In the genomic region with DNA sequence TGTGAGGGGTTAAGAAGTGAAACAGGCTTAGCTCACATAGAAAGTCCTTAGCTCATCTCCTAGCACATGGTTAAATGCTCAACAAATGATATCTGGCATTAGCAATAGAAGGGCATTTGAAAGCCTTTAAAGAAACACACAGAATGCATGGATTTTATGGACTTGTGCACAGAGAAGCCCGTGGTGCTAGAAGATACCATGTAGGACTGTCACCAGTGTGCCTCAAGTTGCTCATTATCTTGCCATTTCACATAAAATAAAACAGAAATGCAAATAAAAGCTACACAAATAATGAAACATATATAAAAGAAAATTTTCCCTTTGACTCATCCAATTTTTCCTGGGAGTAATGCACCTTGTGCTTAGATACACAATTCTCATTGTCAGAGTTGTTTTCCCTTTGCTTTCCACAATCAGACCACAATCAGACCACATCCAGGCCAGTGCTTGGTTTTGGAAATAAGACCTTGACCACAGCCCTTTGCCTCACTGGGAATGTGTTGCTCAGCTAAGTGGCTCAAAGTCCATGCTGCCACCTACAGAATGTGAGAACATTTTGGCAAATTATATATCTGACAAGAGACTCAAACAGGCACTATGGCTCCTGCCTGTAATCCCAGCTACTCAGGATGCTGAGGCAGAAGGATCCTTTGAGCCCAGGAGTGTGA, we compare ENCODE assay signal across 26 cellular contexts. TPM values are rescaled to one million over a fixed set of nuclear protein-coding genes. Genes with fewer than 3 reads are reported as not detected.
DNase-seq lines count a peak whose midpoint lies in the region; ATAC-seq and TF ChIP-seq lines count a peak whose summit lies in the region.
"Had no signal": no experiment of that assay in that cellular context is flagged by ENCODE, and none has a peak within 500 bp of the region (broad histone marks: within the 10 kb centered on the region; RNA-seq: fewer than 3 reads in every experiment).

No MANE protein-coding gene starts in this region.

- TF ChIP-seq EP300 in stomach (IDR thresholded peaks at IDR 0.05): no peak

- 52 to 79% (median 71%) methylated on average over 1 of the region's 1 CpG for WGBS in stomach, 5 donors

- H3K27me3 Mint-ChIP-seq in activated CD4-positive, alpha-beta T cell treated with anti-CD3 and anti-CD28 coated beads, Interleukin-2, amount 10 ng/mL, durations not matched to agents 7 days and 5 days: peaks cover 1% of the 10 kb centered on the region
- H3K27me3 Mint-ChIP-seq: activated CD8-positive, alpha-beta memory T cell treated with anti-CD3 and anti-CD28 coated beads, Interleukin-2, amount 10 ng/mL, durations not matched to agents 7 days and 5 days; IgD-negative memory B cell had no signal

- H3K4me3 ChIP-seq in stomach: no peak overlapping the region
- H3K4me3 ChIP-seq: left ventricle myocardium inferior, transverse colon had no signal

- intact Hi-C loops in stomach (cut with DNase I; ENCODE audit: low total_unique reads): no loop called here

- H3K27ac ChIP-seq in stomach: no peak overlapping the region
- H3K27ac ChIP-seq: HL-60, left ventricle myocardium inferior, RWPE1, transverse colon had no signal

- DNase-seq in activated CD4-positive, alpha-beta T cell treated with anti-CD3 and anti-CD28 coated beads, Interleukin-2, amount 50 U/mL, for 48 hours: peak; percentile 3 to 15
- no peak for DNase-seq in activated CD4-positive, alpha-beta T cell treated with anti-CD3 and anti-CD28 coated beads, Interleukin-2, amount 10 ng/mL, durations not matched to agents 7 days and 5 days
- DNase-seq in M059J (ENCODE audit: low read depth) (peak; percentile 62), astrocyte of the hippocampus (ENCODE audit: low read depth, low spot score) (peak; percentile 68), stomach (peak; percentile 46), epidermal melanocyte (ENCODE audit: insufficient read length, low spot score) (no peak)
- DNase-seq: 8988T; activated CD4-positive, alpha-beta T cell treated with anti-CD3 and anti-CD28 coated beads for 36 hours; activated CD8-positive, alpha-beta memory T cell treated with anti-CD3 and anti-CD28 coated beads, Interleukin-2, amount 10 ng/mL, durations not matched to agents 7 days and 5 days; COR-L47; DND-41; effector memory CD8-positive, alpha-beta T cell; head of caudate nucleus; left ventricle myocardium inferior; NCI-H1694 treated with DMSO at 0.1 percent for 48 hours; NCI-H226; stimulated activated naive CD4-positive, alpha-beta T cell treated with Interleukin-2 at 50 U/mL for 16 hours; transverse colon had no signal

- H3K27me3 ChIP-seq in stomach: no peaks in the 10 kb centered on the region
- H3K27me3 ChIP-seq: transverse colon had no signal

- H3K4me1 Mint-ChIP-seq in activated CD4-positive, alpha-beta T cell treated with anti-CD3 and anti-CD28 coated beads, Interleukin-2, amount 10 ng/mL, durations not matched to agents 7 days and 5 days: no peaks in the 10 kb centered on the region
- H3K4me1 Mint-ChIP-seq: activated CD4-positive, alpha-beta T cell treated with anti-CD3 and anti-CD28 coated beads for 36 hours; IgD-negative memory B cell had no signal

- POLR2A ChIA-PET in activated CD4-positive, alpha-beta T cell treated with anti-CD3 and anti-CD28 coated beads, Interleukin-2, amount 10 ng/mL, durations not matched to agents 7 days and 5 days (lab: Charles Lee): no interaction called here

- H3K9me3 ChIP-seq in stomach: no peaks in the 10 kb centered on the region
- H3K9me3 ChIP-seq: left ventricle myocardium inferior, transverse colon had no signal

- CTCF ChIA-PET in activated CD4-positive, alpha-beta T cell treated with anti-CD3 and anti-CD28 coated beads, Interleukin-2, amount 10 ng/mL, durations not matched to agents 7 days and 5 days (lab: Charles Lee): no interaction called here

- no peak overlapping the region for H3K4me3 Mint-ChIP-seq in activated CD4-positive, alpha-beta T cell treated with anti-CD3 and anti-CD28 coated beads, Interleukin-2, amount 10 ng/mL, durations not matched to agents 7 days and 5 days
- H3K4me3 Mint-ChIP-seq: activated CD4-positive, alpha-beta T cell treated with anti-CD3 and anti-CD28 coated beads for 36 hours; activated CD8-positive, alpha-beta memory T cell treated with anti-CD3 and anti-CD28 coated beads, Interleukin-2, amount 10 ng/mL, durations not matched to agents 7 days and 5 days; activated T-helper 1 cell treated with anti-CD3 and anti-CD28 coated beads, Interleukin-12 subunit alpha, Interleukin-12 subunit beta, Interleukin-2, Interleukin-4 antibody, amounts not matched to agents 30 ng/mL and 10 ng/mL and 1 ng/mL, durations not matched to agents 14 hours and 24 hours and 36 hours; brain; effector memory CD8-positive, alpha-beta T cell; IgD-negative memory B cell had no signal

- no peaks in the 10 kb centered on the region for H3K4me1 ChIP-seq in stomach
- H3K4me1 ChIP-seq: left ventricle myocardium inferior, transverse colon had no signal

- no peak for TF ChIP-seq CTCF in stomach (IDR thresholded peaks at IDR 0.05)

- H3K27ac Mint-ChIP-seq in activated CD4-positive, alpha-beta T cell treated with anti-CD3 and anti-CD28 coated beads, Interleukin-2, amount 10 ng/mL, durations not matched to agents 7 days and 5 days: no peak overlapping the region
- H3K27ac Mint-ChIP-seq: activated CD4-positive, alpha-beta T cell treated with anti-CD3 and anti-CD28 coated beads for 36 hours; activated CD8-positive, alpha-beta memory T cell treated with anti-CD3 and anti-CD28 coated beads, Interleukin-2, amount 10 ng/mL, durations not matched to agents 7 days and 5 days; activated naive CD4-positive, alpha-beta T cell treated with anti-CD3 and anti-CD28 coated beads, Interleukin-2, amount 50 U/mL, for 72 hours; activated T-helper 1 cell treated with anti-CD3 and anti-CD28 coated beads, Interleukin-12 subunit alpha, Interleukin-12 subunit beta, Interleukin-2, Interleukin-4 antibody, amounts not matched to agents 30 ng/mL and 10 ng/mL and 1 ng/mL, durations not matched to agents 14 hours and 24 hours and 36 hours; brain; effector memory CD8-positive, alpha-beta T cell had no signal

- H3K36me3 Mint-ChIP-seq in activated CD4-positive, alpha-beta T cell treated with anti-CD3 and anti-CD28 coated beads, Interleukin-2, amount 10 ng/mL, durations not matched to agents 7 days and 5 days (ENCODE audit: low read depth): no peaks in the 10 kb centered on the region
- H3K36me3 Mint-ChIP-seq: activated CD8-positive, alpha-beta memory T cell treated with anti-CD3 and anti-CD28 coated beads, Interleukin-2, amount 10 ng/mL, durations not matched to agents 7 days and 5 days; activated naive CD4-positive, alpha-beta T cell treated with anti-CD3 and anti-CD28 coated beads, Interleukin-2, amount 50 U/mL, for 72 hours; brain; IgD-negative memory B cell had no signal

- H3K9me3 Mint-ChIP-seq in activated CD4-positive, alpha-beta T cell treated with anti-CD3 and anti-CD28 coated beads, Interleukin-2, amount 10 ng/mL, durations not matched to agents 7 days and 5 days: no peaks in the 10 kb centered on the region
- H3K9me3 Mint-ChIP-seq: activated naive CD4-positive, alpha-beta T cell treated with anti-CD3 and anti-CD28 coated beads, Interleukin-2, amount 50 U/mL, for 72 hours; activated T-helper 1 cell treated with anti-CD3 and anti-CD28 coated beads, Interleukin-12 subunit alpha, Interleukin-12 subunit beta, Interleukin-2, Interleukin-4 antibody, amounts not matched to agents 30 ng/mL and 10 ng/mL and 1 ng/mL, durations not matched to agents 14 hours and 24 hours and 36 hours; effector memory CD8-positive, alpha-beta T cell had no signal

- no peak for TF ChIP-seq POLR2A in stomach (IDR thresholded peaks at IDR 0.05)

- no peaks in the 10 kb centered on the region for H3K36me3 ChIP-seq in stomach
- H3K36me3 ChIP-seq: left ventricle myocardium inferior, transverse colon had no signal

- ATAC-seq in activated CD4-positive, CD25-positive, alpha-beta regulatory T cell treated with anti-CD3 and anti-CD28 coated beads, Interleukin-2, amount 50 U/mL, for 24 hours: no peak
- ATAC-seq in HG03045 (IDR thresholded peaks at IDR 0.05; ENCODE audit: unreplicated experiment): no peak
- ATAC-seq: activated CD4-positive, alpha-beta T cell treated with anti-CD3 and anti-CD28 coated beads for 36 hours; activated CD8-positive, alpha-beta memory T cell treated with anti-CD3 and anti-CD28 coated beads, Interleukin-2, amount 10 ng/mL, durations not matched to agents 7 days and 5 days; activated naive CD4-positive, alpha-beta T cell treated with anti-CD3 and anti-CD28 coated beads, Interleukin-2, amount 50 U/mL, for 72 hours; effector memory CD8-positive, alpha-beta T cell had no signal

RNA-seq across cellular contexts. Expression of a gene that starts 9.5 kb away (rescaled TPM):
- total RNA-seq in activated CD4-positive, alpha-beta T cell treated with anti-CD3 and anti-CD28 coated beads, Interleukin-2, amount 10 ng/mL, durations not matched to agents 7 days and 5 days: 10 to 100 TPM; 40.7 to 54.1 TPM
- 24.1 and 28.4 TPM in 2 replicates for total RNA-seq in M059J (2014; rRNA removed; shearing (Covaris generic))
- total RNA-seq in stomach: 100 to 1,000 TPM in 2 of 5 donors, 10 to 100 TPM in 2, 1 to 10 TPM in 1; 9.9 to 122 (median 44.6) TPM
- polyA plus RNA-seq in stomach: 10 to 100 TPM; 16.0 to 22.6 (median 20.2) TPM

Comparison
In these comparisons a context has a peak if more than half of its experiments do, and no peak if none do; other contexts are left out.
1. DNase-seq: peak in activated CD4-positive, alpha-beta T cell treated with anti-CD3 and anti-CD28 coated beads, Interleukin-2, amount 50 U/mL, for 48 hours (2 of 2), M059J (single experiment), astrocyte of the hippocampus (single experiment) and stomach (single experiment); none in activated CD4-positive, alpha-beta T cell treated with anti-CD3 and anti-CD28 coated beads, Interleukin-2, amount 10 ng/mL, durations not matched to agents 7 days and 5 days (single experiment) and epidermal melanocyte (single experiment).